Comparison of ENCODE assay signal across 23 cellular contexts in genomic region chr7:111074772-111075152, GRCh38. TPM values are rescaled to one million over a fixed set of nuclear protein-coding genes. Genes with fewer than 3 reads are reported as not detected.
DNase-seq lines count a peak whose midpoint lies in the region; ATAC-seq and TF ChIP-seq lines count a peak whose summit lies in the region.
"Had no signal": no experiment of that assay in that cellular context is flagged by ENCODE, and none has a peak within 500 bp of the region (broad histone marks: within the 10 kb centered on the region; RNA-seq: fewer than 3 reads in every experiment).

No MANE protein-coding gene starts in this region.

- CTCF ChIA-PET in activated CD8-positive, alpha-beta T cell treated with anti-CD3 and anti-CD28 coated beads for 36 hours (lab: Charles Lee): no interaction called here

- peak overlapping the region; percentile 23 for H3K4me2 ChIP-seq in GM23248 (ENCODE audit: unreplicated experiment)

- no peak for TF ChIP-seq EP300 in stomach (IDR thresholded peaks at IDR 0.05)

- no peaks in the 10 kb centered on the region for H3K9me3 Mint-ChIP-seq in T-helper 1 cell treated with Interleukin-12 subunit alpha and Interleukin-12 subunit beta and Interleukin-4 antibody, amounts not matched to agents 30 μg/mL and 1 μg/mL, for 36 hours
- peaks cover 1% of the 10 kb centered on the region for H3K9me3 Mint-ChIP-seq in activated CD8-positive, alpha-beta T cell treated with anti-CD3 and anti-CD28 coated beads for 36 hours
- H3K9me3 Mint-ChIP-seq: activated naive CD8-positive, alpha-beta T cell treated with anti-CD3 and anti-CD28 coated beads, Interleukin-2, amount 10 ng/mL, durations not matched to agents 7 days and 5 days; CD4-positive, alpha-beta memory T cell had no signal

- 90 to 92% methylated on average over 6 of the region's 6 CpGs for WGBS in GM23248 (ENCODE audit: low coverage in 1 of 2, low lambda C conversion rate in 2 of 2, missing lambda C conversion rate in 2 of 2), 2 experiments
- 27 to 45% (median 44%) methylated on average over 6 of the region's 6 CpGs for WGBS in stomach, 5 donors

- H4K20me1 ChIP-seq in GM23248 (ENCODE audit: insufficient read depth): no peaks in the 10 kb centered on the region

- peaks cover 32% of the 10 kb centered on the region for H3F3A ChIP-seq in GM23248 (ENCODE audit: insufficient read depth)

- H3K4me3 ChIP-seq in GM23248: no peak overlapping the region
- H3K4me3 ChIP-seq in iPS-20b (ENCODE audit: low read length): no peak overlapping the region
- H3K4me3 ChIP-seq in stomach: no peak overlapping the region
- H3K4me3 ChIP-seq: tibial nerve had no signal

- TF ChIP-seq CTCF in activated CD8-positive, alpha-beta T cell treated with anti-CD3 and anti-CD28 coated beads for 36 hours (IDR thresholded peaks at IDR 0.05): no peak
- TF ChIP-seq CTCF in stomach (IDR thresholded peaks at IDR 0.05): no peak

- H3K4me3 Mint-ChIP-seq in T-helper 1 cell treated with Interleukin-12 subunit alpha and Interleukin-12 subunit beta and Interleukin-4 antibody, amounts not matched to agents 30 μg/mL and 1 μg/mL, for 36 hours: no peak overlapping the region
- peak overlapping the region; percentile 38 for H3K4me3 Mint-ChIP-seq in activated CD8-positive, alpha-beta T cell treated with anti-CD3 and anti-CD28 coated beads for 36 hours
- H3K4me3 Mint-ChIP-seq: immature natural killer cell had no signal

- H3K36me3 ChIP-seq in GM23248 (ENCODE audit: low read depth) (no peaks in the 10 kb centered on the region), iPS-20b (ENCODE audit: insufficient read depth, low read depth, low read length) (no peaks in the 10 kb centered on the region), stomach (no peaks in the 10 kb centered on the region)
- H3K36me3 ChIP-seq: tibial nerve had no signal

- no peak for TF ChIP-seq POLR2A in stomach (IDR thresholded peaks at IDR 0.05)

- intact Hi-C loops in activated CD8-positive, alpha-beta T cell treated with anti-CD3 and anti-CD28 coated beads for 36 hours (cut with micrococcal nuclease): no loop called here
- intact Hi-C loops in stomach (cut with DNase I; ENCODE audit: low total_unique reads): no loop called here

- no peak overlapping the region for H2AFZ ChIP-seq in GM23248

- H3K79me2 ChIP-seq in GM23248 (ENCODE audit: insufficient read depth): no peaks in the 10 kb centered on the region

- peaks cover 14% of the 10 kb centered on the region for H3K36me3 Mint-ChIP-seq in T-helper 1 cell treated with Interleukin-12 subunit alpha and Interleukin-12 subunit beta and Interleukin-4 antibody, amounts not matched to agents 30 μg/mL and 1 μg/mL, for 36 hours (ENCODE audit: low read depth)
- peaks cover 9% of the 10 kb centered on the region for H3K36me3 Mint-ChIP-seq in activated CD8-positive, alpha-beta T cell treated with anti-CD3 and anti-CD28 coated beads for 36 hours (ENCODE audit: low read depth)
- H3K36me3 Mint-ChIP-seq: CD4-positive, alpha-beta memory T cell; immature natural killer cell had no signal

- peak overlapping the region; percentile 62 for H3K27ac Mint-ChIP-seq in T-helper 1 cell treated with Interleukin-12 subunit alpha and Interleukin-12 subunit beta and Interleukin-4 antibody, amounts not matched to agents 30 μg/mL and 1 μg/mL, for 36 hours
- H3K27ac Mint-ChIP-seq in activated CD8-positive, alpha-beta T cell treated with anti-CD3 and anti-CD28 coated beads for 36 hours: peak overlapping the region; percentile 85
- H3K27ac Mint-ChIP-seq: immature natural killer cell had no signal

- peaks cover 47% of the 10 kb centered on the region for H3K4me1 Mint-ChIP-seq in T-helper 1 cell treated with Interleukin-12 subunit alpha and Interleukin-12 subunit beta and Interleukin-4 antibody, amounts not matched to agents 30 μg/mL and 1 μg/mL, for 36 hours (ENCODE audit: low read depth)
- H3K4me1 Mint-ChIP-seq in activated CD8-positive, alpha-beta T cell treated with anti-CD3 and anti-CD28 coated beads for 36 hours (ENCODE audit: low read depth): peaks cover 72% of the 10 kb centered on the region

- H3K27me3 ChIP-seq in GM23248 (replicated peaks; ENCODE audit: insufficient read depth) (no peaks in the 10 kb centered on the region), iPS-20b (ENCODE audit: insufficient read depth, low read length) (no peaks in the 10 kb centered on the region), stomach (no peaks in the 10 kb centered on the region)
- H3K27me3 ChIP-seq: foreskin keratinocyte, tibial nerve had no signal

- no peaks in the 10 kb centered on the region for H3K27me3 Mint-ChIP-seq in T-helper 1 cell treated with Interleukin-12 subunit alpha and Interleukin-12 subunit beta and Interleukin-4 antibody, amounts not matched to agents 30 μg/mL and 1 μg/mL, for 36 hours (ENCODE audit: low read depth)
- H3K27me3 Mint-ChIP-seq in activated CD8-positive, alpha-beta T cell treated with anti-CD3 and anti-CD28 coated beads for 36 hours: no peaks in the 10 kb centered on the region
- H3K27me3 Mint-ChIP-seq: activated naive CD8-positive, alpha-beta T cell treated with anti-CD3 and anti-CD28 coated beads, Interleukin-2, amount 10 ng/mL, durations not matched to agents 7 days and 5 days; CD4-positive, alpha-beta memory T cell had no signal

- no peaks in the 10 kb centered on the region for H3K9me2 ChIP-seq in GM23248 (ENCODE audit: insufficient read depth)

- DNase-seq in T-helper 1 cell (no peak), GM23248 (no peak), NCI-H1417 treated with DMSO at 0.1 percent for 48 hours (lab: John Stamatoyannopoulos, UW) (no peak), stomach (no peak), activated gamma-delta T cell treated with Interleukin-2 at 50 U/mL for 16 hours (no peak)
- no peak for DNase-seq in activated CD8-positive, alpha-beta T cell treated with anti-CD3 and anti-CD28 coated beads for 36 hours
- DNase-seq: 8988T; activated CD4-positive, CD25-positive, alpha-beta regulatory T cell; activated naive CD8-positive, alpha-beta T cell treated with anti-CD3 and anti-CD28 coated beads, Interleukin-2, amount 10 ng/mL, durations not matched to agents 7 days and 5 days; CD4-positive, alpha-beta memory T cell; DMS153; immature natural killer cell; left ventricle myocardium superior; midbrain; NCI-H1105 treated with DMSO at 0.1 percent for 48 hours; NCI-H2107; NCI-H510A; SIG-M5 had no signal

- in situ Hi-C loops in GM23248 (cut with MboI): no loop called here

- H3K9ac ChIP-seq in GM23248 (no peak overlapping the region), iPS-20b (ENCODE audit: low read depth, low read length) (no peak overlapping the region)

- H3K4me1 ChIP-seq in GM23248 (ENCODE audit: insufficient read depth) (peaks cover 53% of the 10 kb centered on the region), iPS-20b (ENCODE audit: insufficient read depth, low read length) (peaks cover 11% of the 10 kb centered on the region; the same call in 1 of the 2 replicates), stomach (peaks cover 0 to 4% (median 0%) of the 10 kb centered on the region in 4 donors)

- H3K9me3 ChIP-seq in GM23248 (ENCODE audit: low read depth): no peaks in the 10 kb centered on the region
- no peaks in the 10 kb centered on the region for H3K9me3 ChIP-seq in iPS-20b (ENCODE audit: insufficient read depth, low read depth, low read length)
- H3K9me3 ChIP-seq in stomach: no peaks in the 10 kb centered on the region
- H3K9me3 ChIP-seq: tibial nerve had no signal

- H3K27ac ChIP-seq in GM23248: no peak overlapping the region
- H3K27ac ChIP-seq in iPS-20b (ENCODE audit: low read length): peak overlapping the region; percentile 5
- H3K27ac ChIP-seq in stomach: no peak overlapping the region
- H3K27ac ChIP-seq: foreskin keratinocyte, tibial nerve had no signal

- ATAC-seq in activated CD8-positive, alpha-beta T cell treated with anti-CD3 and anti-CD28 coated beads for 36 hours: no peak

- POLR2A ChIA-PET in activated CD8-positive, alpha-beta T cell treated with anti-CD3 and anti-CD28 coated beads for 36 hours (lab: Charles Lee): interaction anchor here (1.5 to 2.0 kb wide), 2 partner anchors 8 to 12 kb away, joined by 5 to 8 read pairs; no protein-coding TSS in a partner anchor

RNA-seq across cellular contexts. Expression of gene LRRN3, which starts 16.2 kb away (rescaled TPM):
- 0.25 and 0.43 TPM in 2 replicates for total RNA-seq in GM23248 (2014; rRNA removed; shearing (Covaris generic))
- polyA plus RNA-seq in GM23248 (2016; fragmentation: Nextera tagmentation; extraction: Ambion mirVana): 0.16 and 0.41 TPM in 2 replicates
- 10 to 100 TPM; 32.5 to 34.8 TPM for total RNA-seq in activated CD8-positive, alpha-beta T cell treated with anti-CD3 and anti-CD28 coated beads for 36 hours
- total RNA-seq in stomach: 1 to 10 TPM in 1 of 5 donors, not detected in 4; 4.4 TPM
- polyA plus RNA-seq in stomach: under 1 TPM in 2 of 3 donors, not detected in 1; 0.33 to 0.61 TPM
- total RNA-seq: foreskin keratinocyte, pulmonary artery endothelial cell had no signal
- polyA plus RNA-seq: foreskin keratinocyte had no signal

Comparison
In these comparisons a context has a peak if more than half of its experiments do, and no peak if none do; other contexts are left out.
1. RNA of gene LRRN3, which starts 16.2 kb away (total RNA-seq): 32.5 to 34.8 TPM in activated CD8-positive, alpha-beta T cell treated with anti-CD3 and anti-CD28 coated beads for 36 hours; 0.25 to 0.43 TPM in GM23248 and 4.4 TPM in stomach; every median in the first group is over 4 times any median in the second.